ENCODE assay signal across 1 cellular context in the genomic region with DNA sequence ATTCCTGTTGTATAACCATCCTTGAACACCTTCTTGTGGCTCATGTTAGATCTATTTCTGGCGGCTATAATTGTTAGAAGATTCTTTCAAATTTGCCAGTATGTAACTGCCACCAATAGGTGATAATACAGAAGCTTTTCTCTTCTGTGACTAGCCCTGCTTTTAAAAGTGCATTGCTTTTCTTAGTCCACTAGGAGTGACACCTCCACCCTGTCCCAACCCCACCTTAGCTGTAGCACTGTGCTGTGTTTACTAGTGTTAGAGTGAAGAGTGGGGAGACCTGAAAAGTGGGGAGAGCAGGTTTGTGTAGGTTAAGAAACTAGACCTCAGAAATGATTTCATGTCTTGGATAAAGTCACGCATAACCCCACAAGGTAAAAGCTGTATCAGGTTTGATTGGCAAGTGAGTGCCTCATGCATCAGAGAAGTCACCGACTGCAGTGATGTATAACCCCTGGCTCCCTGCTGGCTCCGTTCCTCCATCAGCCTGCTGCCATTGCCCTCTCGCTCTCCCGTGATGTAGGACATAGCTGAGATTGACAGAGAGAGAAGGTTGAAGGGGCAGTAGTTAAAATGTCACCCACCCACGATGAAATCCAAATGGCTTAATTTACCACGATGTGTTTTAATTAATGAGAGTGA.
TF ChIP-seq lines count a peak whose summit lies in the region.

No MANE protein-coding gene starts in this region.

TF ChIP-seq in H1, 55 proteins besides CTCF, POLR2A, EP300 and RAD21 (continued from another document):
- TF ChIP-seq RBBP5 (IDR thresholded peaks at IDR 0.05; ENCODE audit: borderline replicate concordance, low read depth, low read length) (no peak), SP4 (IDR thresholded peaks at IDR 0.05; ENCODE audit: low read length) (no peak), RXRA (IDR thresholded peaks at IDR 0.05; ENCODE audit: insufficient read depth, low read depth, low read length) (no peak), TCF12 (IDR thresholded peaks at IDR 0.05; ENCODE audit: low read depth, low read length) (no peak), SRF (IDR thresholded peaks at IDR 0.05; ENCODE audit: low read depth, low read length) (no peak), JUN (IDR thresholded peaks at IDR 0.05; ENCODE audit: low read depth, low read length) (no peak)
